14 cellular contexts compared by ENCODE assay signal in the genomic region with DNA sequence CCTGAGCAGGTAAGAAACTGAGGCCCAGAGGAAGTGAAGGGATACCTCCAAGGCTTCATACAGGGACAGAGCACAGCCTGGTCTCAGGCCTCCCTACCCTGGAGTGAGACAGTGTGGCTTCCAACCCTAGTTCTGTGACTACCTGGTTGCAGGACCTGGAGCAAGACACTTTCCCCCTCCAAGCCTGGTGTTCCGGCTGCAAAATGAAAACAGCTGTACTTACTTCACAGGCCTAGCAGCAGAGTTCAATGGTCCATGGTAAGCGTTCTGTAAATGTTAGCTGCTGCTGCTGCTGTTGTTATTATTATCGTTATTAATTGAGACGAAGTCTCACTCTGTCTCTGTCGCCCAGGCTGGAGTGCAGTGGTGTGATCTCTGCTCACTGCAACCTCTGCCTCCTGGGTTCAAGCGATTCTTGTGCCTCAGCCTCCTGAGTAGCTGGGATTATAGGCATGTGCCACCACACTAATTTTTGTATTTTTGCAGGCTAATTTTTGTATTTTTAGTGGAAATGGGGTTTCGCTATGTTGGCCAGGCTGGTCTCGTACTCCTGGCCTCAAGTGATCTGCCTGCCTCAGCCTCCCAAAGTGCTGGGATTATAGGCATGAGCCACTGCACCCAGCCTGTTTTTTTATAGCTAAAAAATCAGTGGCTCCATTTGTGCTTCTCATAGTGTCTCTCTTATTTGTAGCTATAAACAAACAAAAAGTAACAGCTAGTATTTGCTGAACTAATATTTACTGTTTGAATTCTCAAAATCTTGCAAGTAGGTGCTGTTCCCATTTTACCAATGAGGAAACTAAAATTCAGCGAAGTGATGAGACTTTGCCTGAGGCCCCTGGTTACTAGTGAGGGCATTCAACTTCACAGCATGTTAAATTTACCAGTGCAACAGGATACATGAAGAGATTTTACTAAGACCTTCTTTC. TPM values are rescaled to one million over a fixed set of nuclear protein-coding genes. Genes with fewer than 3 reads are reported as not detected.
A peak's percentile ranks its signal among the peaks of the same experiment; 100 is the strongest.
DNase-seq lines count a peak whose midpoint lies in the region; ATAC-seq and TF ChIP-seq lines count a peak whose summit lies in the region.
"Had no signal": no experiment of that assay in that cellular context is flagged by ENCODE, and none has a peak within 500 bp of the region (broad histone marks: within the 10 kb centered on the region; RNA-seq: fewer than 3 reads in every experiment).

No MANE protein-coding gene starts in this region.

- H3K36me3 Mint-ChIP-seq in activated CD8-positive, alpha-beta memory T cell treated with anti-CD3 and anti-CD28 coated beads, Interleukin-2, amount 10 ng/mL, durations not matched to agents 7 days and 5 days, result peaks cover 59% of the 10 kb centered on the region

- no peaks in the 10 kb centered on the region for H3K9me2 ChIP-seq in hepatocyte (replicated peaks; ENCODE audit: insufficient read depth)

- H3K27me3 Mint-ChIP-seq in activated CD8-positive, alpha-beta memory T cell treated with anti-CD3 and anti-CD28 coated beads, Interleukin-2, amount 10 ng/mL, durations not matched to agents 7 days and 5 days, result no peaks in the 10 kb centered on the region

- peak overlapping the region; percentile 78 for H3K27ac Mint-ChIP-seq in activated CD8-positive, alpha-beta memory T cell treated with anti-CD3 and anti-CD28 coated beads, Interleukin-2, amount 10 ng/mL, durations not matched to agents 7 days and 5 days

- peaks cover 53% of the 10 kb centered on the region for H3K4me1 ChIP-seq in hepatocyte (ENCODE audit: insufficient read depth)

- no peak for DNase-seq in activated CD8-positive, alpha-beta memory T cell treated with anti-CD3 and anti-CD28 coated beads, Interleukin-2, amount 10 ng/mL, durations not matched to agents 7 days and 5 days
- DNase-seq in activated CD8-positive, alpha-beta memory T cell treated with anti-CD3 and anti-CD28 coated beads, Interleukin-2, amount 50 U/mL, for 48 hours, result no peak
- DNase-seq in hepatocyte (ENCODE audit: low spot score) (no peak), substantia nigra (lab: John Stamatoyannopoulos, UW) (no peak), KG1 (lab: John Stamatoyannopoulos, UW) (no peak), NCI-H146 (lab: John Stamatoyannopoulos, UW) (no peak)
- DNase-seq: activated CD4-positive, alpha-beta T cell treated with anti-CD3 and anti-CD28 coated beads, Interleukin-2, amount 50 U/mL, for 48 hours; central memory CD4-positive, alpha-beta T cell; gastrocnemius medialis; NCI-H187; SHP77 had no signal

- H4K20me1 ChIP-seq in hepatocyte (ENCODE audit: insufficient read depth, poor library complexity, severe bottlenecking), result peaks cover 43% of the 10 kb centered on the region

- no peaks in the 10 kb centered on the region for H3K27me3 ChIP-seq in hepatocyte
- H3K27me3 ChIP-seq: gastrocnemius medialis had no signal

- no peak overlapping the region for H3K4me2 ChIP-seq in hepatocyte

- H3K79me2 ChIP-seq in hepatocyte, result peaks cover 100% of the 10 kb centered on the region

- H3K4me3 Mint-ChIP-seq in activated CD8-positive, alpha-beta memory T cell treated with anti-CD3 and anti-CD28 coated beads, Interleukin-2, amount 10 ng/mL, durations not matched to agents 7 days and 5 days, result no peak overlapping the region

- H3K9me3 ChIP-seq in hepatocyte (ENCODE audit: low read depth), result no peaks in the 10 kb centered on the region
- H3K9me3 ChIP-seq: gastrocnemius medialis had no signal

- WGBS in hepatocyte (ENCODE audit: low lambda C conversion rate, missing lambda C conversion rate), result 78% methylated on average over 9 of the region's 9 CpGs

- peaks cover 89% of the 10 kb centered on the region for H3K4me1 Mint-ChIP-seq in activated CD8-positive, alpha-beta memory T cell treated with anti-CD3 and anti-CD28 coated beads, Interleukin-2, amount 10 ng/mL, durations not matched to agents 7 days and 5 days

- H3K36me3 ChIP-seq in hepatocyte (replicated peaks; ENCODE audit: insufficient read depth, low read depth), result no peaks in the 10 kb centered on the region
- H3K36me3 ChIP-seq: gastrocnemius medialis had no signal

- no peak overlapping the region for H2AFZ ChIP-seq in hepatocyte

- ATAC-seq in activated CD8-positive, alpha-beta memory T cell treated with anti-CD3 and anti-CD28 coated beads, Interleukin-2, amount 10 ng/mL, durations not matched to agents 7 days and 5 days, result no peak
- no peak for ATAC-seq in GM18517 (IDR thresholded peaks at IDR 0.05; ENCODE audit: unreplicated experiment)
- ATAC-seq: gastrocnemius medialis had no signal

- no peak overlapping the region for H3K4me3 ChIP-seq in hepatocyte
- H3K4me3 ChIP-seq: gastrocnemius medialis had no signal

- CTCF ChIA-PET in activated CD8-positive, alpha-beta memory T cell treated with anti-CD3 and anti-CD28 coated beads, Interleukin-2, amount 10 ng/mL, durations not matched to agents 7 days and 5 days (lab: Charles Lee), result interaction anchor here (0.7 to 1.7 kb wide), 7 partner anchors 10 to 44 kb away, joined by 3 to 7 read pairs (median 4); no protein-coding TSS in a partner anchor

- TF ChIP-seq CTCF in VCaP (conservative IDR thresholded peaks at IDR 0.05), result no peak
- no peak for TF ChIP-seq CTCF in hepatocyte (IDR thresholded peaks at IDR 0.05; ENCODE audit: poor library complexity)

- H3K27ac ChIP-seq in VCaP (peak overlapping the region; percentile 88), hepatocyte (peak overlapping the region; percentile 9), substantia nigra (ENCODE audit: low read depth, low read length, poor library complexity, severe bottlenecking) (peak overlapping the region; percentile 62)

- H3K9me3 Mint-ChIP-seq in activated CD8-positive, alpha-beta memory T cell treated with anti-CD3 and anti-CD28 coated beads, Interleukin-2, amount 10 ng/mL, durations not matched to agents 7 days and 5 days (ENCODE audit: low read depth), result no peaks in the 10 kb centered on the region

RNA-seq across cellular contexts. Expression of gene COX4I2, which starts 41.9 kb away (rescaled TPM):
- total RNA-seq in activated CD8-positive, alpha-beta memory T cell treated with anti-CD3 and anti-CD28 coated beads, Interleukin-2, amount 10 ng/mL, durations not matched to agents 7 days and 5 days, result not detected
- total RNA-seq in hepatocyte, result 0.68 and 3.6 TPM in 2 replicates
- 0.37 and 3.3 TPM in 2 replicates for polyA plus RNA-seq in hepatocyte
- total RNA-seq: myocyte had no signal

RNA-seq across cellular contexts. Expression of gene BCL2L1, which starts 43.0 kb away (rescaled TPM):
- total RNA-seq in activated CD8-positive, alpha-beta memory T cell treated with anti-CD3 and anti-CD28 coated beads, Interleukin-2, amount 10 ng/mL, durations not matched to agents 7 days and 5 days, result 100 to 1,000 TPM in 1 of 2 experiments, 10 to 100 TPM in 1; 69.8 to 121 TPM
- total RNA-seq in hepatocyte, result 139 and 145 TPM in 2 replicates
- polyA plus RNA-seq in hepatocyte, result 104 and 108 TPM in 2 replicates

RNA-seq across cellular contexts. Expression of gene TPX2, which starts 59.5 kb away (rescaled TPM):
- total RNA-seq in activated CD8-positive, alpha-beta memory T cell treated with anti-CD3 and anti-CD28 coated beads, Interleukin-2, amount 10 ng/mL, durations not matched to agents 7 days and 5 days, result 100 to 1,000 TPM; 148 to 159 TPM
- total RNA-seq in hepatocyte, result 22.9 and 23.9 TPM in 2 replicates
- 16.3 and 18.5 TPM in 2 replicates for polyA plus RNA-seq in hepatocyte

Comparison
In these comparisons a context has a peak if more than half of its experiments do, and no peak if none do; other contexts are left out.
1. H3K27ac ChIP-seq: peak in every context shown above with its lines; median percentile 88 in VCaP; 62 in substantia nigra; 9 in hepatocyte.